35 cellular contexts compared by ENCODE assay signal in genomic region chr6:168111911-168112310, GRCh38. TPM values are rescaled to one million over a fixed set of nuclear protein-coding genes. Genes with fewer than 3 reads are reported as not detected.
"Had no signal": no experiment of that assay in that cellular context is flagged by ENCODE, and none has a peak within 500 bp of the region (broad histone marks: within the 10 kb centered on the region; RNA-seq: fewer than 3 reads in every experiment).

No MANE protein-coding gene starts in this region.

- H3K4me3 Mint-ChIP-seq: activated CD4-positive, alpha-beta memory T cell treated with anti-CD3 and anti-CD28 coated beads for 36 hours; activated CD4-positive, alpha-beta T cell treated with anti-CD3 and anti-CD28 coated beads for 36 hours; activated CD4-positive, alpha-beta T cell treated with anti-CD3 and anti-CD28 coated beads, Interleukin-2, amount 10 ng/mL, durations not matched to agents 24 days and 14 days; activated CD8-positive, alpha-beta memory T cell treated with anti-CD3 and anti-CD28 coated beads, Interleukin-2, amount 10 ng/mL, durations not matched to agents 7 days and 5 days; activated CD8-positive, alpha-beta T cell treated with anti-CD3 and anti-CD28 coated beads, Interleukin-2, amount 10 ng/mL, durations not matched to agents 7 days and 5 days; activated naive CD4-positive, alpha-beta T cell treated with anti-CD3 and anti-CD28 coated beads for 36 hours; activated naive CD4-positive, alpha-beta T cell treated with anti-CD3 and anti-CD28 coated beads, Interleukin-2, amount 50 U/mL, for 24 hours; activated naive CD8-positive, alpha-beta T cell treated with anti-CD3 and anti-CD28 coated beads for 36 hours; activated naive CD8-positive, alpha-beta T cell treated with anti-CD3 and anti-CD28 coated beads, Interleukin-2, amount 50 U/mL, for 24 hours; activated T-helper 1 cell treated with anti-CD3 and anti-CD28 coated beads, Interleukin-12 subunit alpha, Interleukin-12 subunit beta, Interleukin-2, Interleukin-4 antibody, amounts not matched to agents 30 ng/mL and 10 ng/mL and 1 ng/mL, durations not matched to agents 14 hours and 24 hours and 36 hours; dendritic cell treated with granulocyte-macrophage colony-stimulating factor and Interleukin-4, amounts not matched to agents 40 ng/mL and 50 ng/mL, for 4 days; endodermal cell had no signal

- H3K4me1 Mint-ChIP-seq: activated CD4-positive, alpha-beta T cell treated with anti-CD3 and anti-CD28 coated beads for 36 hours; activated CD4-positive, alpha-beta T cell treated with anti-CD3 and anti-CD28 coated beads, Interleukin-2, amount 10 ng/mL, durations not matched to agents 24 days and 14 days; activated CD8-positive, alpha-beta memory T cell treated with anti-CD3 and anti-CD28 coated beads, Interleukin-2, amount 10 ng/mL, durations not matched to agents 7 days and 5 days; activated naive CD4-positive, alpha-beta T cell treated with anti-CD3 and anti-CD28 coated beads, Interleukin-2, amount 50 U/mL, for 24 hours; activated naive CD8-positive, alpha-beta T cell treated with anti-CD3 and anti-CD28 coated beads for 36 hours; activated naive CD8-positive, alpha-beta T cell treated with anti-CD3 and anti-CD28 coated beads, Interleukin-2, amount 50 U/mL, for 24 hours; endodermal cell had no signal

- H3K4me1 ChIP-seq: adrenal gland, foreskin keratinocyte, gastrocnemius medialis had no signal

- H3K27ac ChIP-seq: adrenal gland, body of pancreas, coronary artery, dorsolateral prefrontal cortex, esophagus muscularis mucosa, foreskin keratinocyte, gastrocnemius medialis had no signal

- H3K9me3 Mint-ChIP-seq: activated CD4-positive, alpha-beta memory T cell treated with anti-CD3 and anti-CD28 coated beads for 36 hours; activated naive CD4-positive, alpha-beta T cell treated with anti-CD3 and anti-CD28 coated beads for 36 hours; dendritic cell treated with granulocyte-macrophage colony-stimulating factor and Interleukin-4, amounts not matched to agents 40 ng/mL and 50 ng/mL, for 4 days; endodermal cell had no signal

- H3K27ac Mint-ChIP-seq: activated CD4-positive, alpha-beta memory T cell treated with anti-CD3 and anti-CD28 coated beads for 36 hours; activated CD4-positive, alpha-beta T cell treated with anti-CD3 and anti-CD28 coated beads for 36 hours; activated CD4-positive, alpha-beta T cell treated with anti-CD3 and anti-CD28 coated beads, Interleukin-2, amount 10 ng/mL, durations not matched to agents 24 days and 14 days; activated CD8-positive, alpha-beta memory T cell treated with anti-CD3 and anti-CD28 coated beads, Interleukin-2, amount 10 ng/mL, durations not matched to agents 7 days and 5 days; activated CD8-positive, alpha-beta T cell treated with anti-CD3 and anti-CD28 coated beads, Interleukin-2, amount 10 ng/mL, durations not matched to agents 7 days and 5 days; activated naive CD4-positive, alpha-beta T cell treated with anti-CD3 and anti-CD28 coated beads for 36 hours; activated naive CD4-positive, alpha-beta T cell treated with anti-CD3 and anti-CD28 coated beads, Interleukin-2, amount 50 U/mL, for 24 hours; activated naive CD8-positive, alpha-beta T cell treated with anti-CD3 and anti-CD28 coated beads for 36 hours; activated naive CD8-positive, alpha-beta T cell treated with anti-CD3 and anti-CD28 coated beads, Interleukin-2, amount 50 U/mL, for 24 hours; activated T-helper 1 cell treated with anti-CD3 and anti-CD28 coated beads, Interleukin-12 subunit alpha, Interleukin-12 subunit beta, Interleukin-2, Interleukin-4 antibody, amounts not matched to agents 30 ng/mL and 10 ng/mL and 1 ng/mL, durations not matched to agents 14 hours and 24 hours and 36 hours; activated T-helper 2 cell treated with anti-CD3 and anti-CD28 coated beads, Interferon-gamma antibody, Interleukin-2, Interleukin-4, amounts not matched to agents 10 μg/mL and 5 μg/mL and 100 μg/mL, durations not matched to agents 14 hours and 24 hours and 36 hours; dendritic cell treated with granulocyte-macrophage colony-stimulating factor and Interleukin-4, amounts not matched to agents 40 ng/mL and 50 ng/mL, for 4 days; endodermal cell had no signal

- H3K36me3 ChIP-seq: adrenal gland, esophagus muscularis mucosa, gastrocnemius medialis had no signal

- H3K4me3 ChIP-seq: adrenal gland, body of pancreas, coronary artery, dorsolateral prefrontal cortex, esophagus muscularis mucosa, gastrocnemius medialis had no signal

- H3K27me3 ChIP-seq: adrenal gland, body of pancreas, dorsolateral prefrontal cortex, esophagus muscularis mucosa, foreskin keratinocyte, gastrocnemius medialis had no signal

- H3K36me3 Mint-ChIP-seq: activated CD4-positive, alpha-beta memory T cell treated with anti-CD3 and anti-CD28 coated beads for 36 hours; activated CD8-positive, alpha-beta memory T cell treated with anti-CD3 and anti-CD28 coated beads, Interleukin-2, amount 10 ng/mL, durations not matched to agents 7 days and 5 days; activated naive CD8-positive, alpha-beta T cell treated with anti-CD3 and anti-CD28 coated beads for 36 hours had no signal

- H3K9me3 ChIP-seq: adrenal gland, body of pancreas, esophagus muscularis mucosa, gastrocnemius medialis had no signal

- ATAC-seq: activated CD4-positive, alpha-beta T cell treated with anti-CD3 and anti-CD28 coated beads for 36 hours; activated CD8-positive, alpha-beta memory T cell treated with anti-CD3 and anti-CD28 coated beads, Interleukin-2, amount 10 ng/mL, durations not matched to agents 7 days and 5 days; activated CD8-positive, alpha-beta T cell treated with anti-CD3 and anti-CD28 coated beads, Interleukin-2, amount 10 ng/mL, durations not matched to agents 7 days and 5 days; activated naive CD8-positive, alpha-beta T cell treated with anti-CD3 and anti-CD28 coated beads, Interleukin-2, amount 50 U/mL, for 24 hours; body of pancreas; foreskin keratinocyte; gastrocnemius medialis had no signal

- DNase-seq: activated CD4-positive, alpha-beta memory T cell treated with anti-CD3 and anti-CD28 coated beads for 36 hours; activated CD4-positive, alpha-beta T cell treated with anti-CD3 and anti-CD28 coated beads for 36 hours; activated CD4-positive, alpha-beta T cell treated with anti-CD3 and anti-CD28 coated beads, Interleukin-2, amount 10 ng/mL, durations not matched to agents 24 days and 14 days; activated CD4-positive, CD25-positive, alpha-beta regulatory T cell; activated CD4-positive, CD25-positive, alpha-beta regulatory T cell treated with anti-CD3 and anti-CD28 coated beads, Interleukin-2, amount 50 U/mL, for 72 hours; activated CD8-positive, alpha-beta memory T cell treated with anti-CD3 and anti-CD28 coated beads, Interleukin-2, amount 10 ng/mL, durations not matched to agents 7 days and 5 days; activated CD8-positive, alpha-beta memory T cell treated with anti-CD3 and anti-CD28 coated beads, Interleukin-2, amount 50 U/mL, for 4 hours; activated CD8-positive, alpha-beta T cell treated with anti-CD3 and anti-CD28 coated beads, Interleukin-2, amount 10 ng/mL, durations not matched to agents 7 days and 5 days; activated effector memory CD4-positive, alpha-beta T cell treated with anti-CD3 and anti-CD28 coated beads, Interleukin-2, amount 50 U/mL, for 16 hours; activated naive CD4-positive, alpha-beta T cell treated with anti-CD3 and anti-CD28 coated beads for 36 hours; activated naive CD8-positive, alpha-beta T cell treated with anti-CD3 and anti-CD28 coated beads for 36 hours; activated naive CD8-positive, alpha-beta T cell treated with anti-CD3 and anti-CD28 coated beads, Interleukin-2, amount 50 U/mL, for 24 hours; activated T-cell treated with anti-CD3 and anti-CD28 coated beads, Interleukin-2, amount 50 U/mL, for 1 hour; activated T-cell treated with anti-CD3 and anti-CD28 coated beads, Interleukin-2, amount 50 U/mL, for 48 hours; adrenal gland; amygdala; body of pancreas; central memory CD4-positive, alpha-beta T cell; cerebellar nuclear complex; effector memory CD4-positive, alpha-beta T cell; endodermal cell; foreskin keratinocyte; gastrocnemius medialis; glutamatergic neuron; T-helper 2 cell had no signal

- H3K27me3 Mint-ChIP-seq: activated CD4-positive, alpha-beta T cell treated with anti-CD3 and anti-CD28 coated beads, Interleukin-2, amount 10 ng/mL, durations not matched to agents 24 days and 14 days; activated CD8-positive, alpha-beta memory T cell treated with anti-CD3 and anti-CD28 coated beads, Interleukin-2, amount 10 ng/mL, durations not matched to agents 7 days and 5 days; dendritic cell treated with granulocyte-macrophage colony-stimulating factor and Interleukin-4, amounts not matched to agents 40 ng/mL and 50 ng/mL, for 4 days had no signal

RNA-seq across cellular contexts. Expression of gene FRMD1, which starts 32.9 kb away (rescaled TPM):
- total RNA-seq: activated CD4-positive, alpha-beta memory T cell treated with anti-CD3 and anti-CD28 coated beads for 36 hours; activated CD4-positive, alpha-beta T cell treated with anti-CD3 and anti-CD28 coated beads for 36 hours; activated CD4-positive, alpha-beta T cell treated with anti-CD3 and anti-CD28 coated beads, Interleukin-2, amount 10 ng/mL, durations not matched to agents 24 days and 14 days; activated CD8-positive, alpha-beta memory T cell treated with anti-CD3 and anti-CD28 coated beads for 36 hours; activated CD8-positive, alpha-beta memory T cell treated with anti-CD3 and anti-CD28 coated beads, Interleukin-2, amount 10 ng/mL, durations not matched to agents 7 days and 5 days; activated CD8-positive, alpha-beta T cell treated with anti-CD3 and anti-CD28 coated beads, Interleukin-2, amount 10 ng/mL, durations not matched to agents 7 days and 5 days; activated naive CD4-positive, alpha-beta T cell treated with anti-CD3 and anti-CD28 coated beads for 36 hours; activated naive CD8-positive, alpha-beta T cell treated with anti-CD3 and anti-CD28 coated beads for 36 hours; activated T-helper 1 cell treated with anti-CD3 and anti-CD28 coated beads, Interleukin-12 subunit alpha, Interleukin-12 subunit beta, Interleukin-2, Interleukin-4 antibody, amounts not matched to agents 30 ng/mL and 10 ng/mL and 1 ng/mL, durations not matched to agents 14 hours and 24 hours and 36 hours; activated T-helper 2 cell treated with anti-CD3 and anti-CD28 coated beads, Interferon-gamma antibody, Interleukin-2, Interleukin-4, amounts not matched to agents 10 μg/mL and 5 μg/mL and 100 μg/mL, durations not matched to agents 14 hours and 24 hours and 36 hours; body of pancreas; endodermal cell; epithelial cell of proximal tubule; foreskin keratinocyte; T-helper 1 cell treated with Interleukin-12 subunit alpha and Interleukin-12 subunit beta and Interleukin-4 antibody, amounts not matched to agents 30 ng/mL and 1 ng/mL, for 36 hours had no signal
- polyA plus RNA-seq: foreskin keratinocyte had no signal
